In the genomic region with DNA sequence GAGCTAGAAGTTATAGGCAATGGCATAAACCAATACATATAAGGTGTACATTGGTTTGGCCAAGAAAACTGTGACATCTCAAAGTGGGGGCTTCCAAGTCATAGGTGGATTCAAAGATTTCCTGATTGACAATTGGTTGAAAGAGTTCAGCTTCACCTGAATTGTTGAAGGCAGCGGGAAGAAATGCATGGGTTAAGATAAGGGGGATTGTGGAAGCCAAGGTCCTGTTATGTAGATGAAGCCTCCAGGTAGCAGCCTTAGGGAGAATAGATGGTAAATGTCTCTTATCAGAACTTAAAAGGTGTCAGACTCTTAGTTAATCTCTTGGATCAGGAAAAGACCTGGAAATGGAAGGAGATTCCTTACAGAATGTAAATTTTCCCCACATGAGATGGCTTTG, we compare ENCODE assay signal across 2 cellular contexts.
TF ChIP-seq lines count a peak whose summit lies in the region.

No MANE protein-coding gene starts in this region.

TF ChIP-seq in GM23338, 12 proteins besides CTCF, POLR2A, EP300 and RAD21 (continued from another document):
- TF ChIP-seq REST (IDR thresholded peaks at IDR 0.05; ENCODE audit: unreplicated experiment) (no peak), POLR2AphosphoS5 (IDR thresholded peaks at IDR 0.05; ENCODE audit: low read depth) (no peak), NANOG (IDR thresholded peaks at IDR 0.05; ENCODE audit: borderline replicate concordance) (no peak), EZH2phosphoT487 (IDR thresholded peaks at IDR 0.05; ENCODE audit: unreplicated experiment) (no peak), ZNF462 (CRISPR knock-in tag; IDR thresholded peaks at IDR 0.05) (no peak), ZNF331 (CRISPR knock-in tag; IDR thresholded peaks at IDR 0.05; ENCODE audit: low read depth) (no peak)

TF ChIP-seq in WTC11, 78 proteins besides CTCF, POLR2A, EP300 and RAD21 (continued from another document):
- TF ChIP-seq NR3C1 (CRISPR knock-in tag; conservative IDR thresholded peaks at IDR 0.05; ENCODE audit: low read depth): no peak
- TF ChIP-seq, protein P1, sequence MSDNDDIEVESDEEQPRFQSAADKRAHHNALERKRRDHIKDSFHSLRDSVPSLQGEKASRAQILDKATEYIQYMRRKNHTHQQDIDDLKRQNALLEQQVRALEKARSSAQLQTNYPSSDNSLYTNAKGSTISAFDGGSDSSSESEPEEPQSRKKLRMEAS (CRISPR knock-in tag; IDR thresholded peaks at IDR 0.05): no peak
- no peak for TF ChIP-seq ZNF317 (CRISPR knock-in tag; IDR thresholded peaks at IDR 0.05; ENCODE audit: borderline replicate concordance, low read depth)
- TF ChIP-seq STAT6 (CRISPR knock-in tag; conservative IDR thresholded peaks at IDR 0.05; ENCODE audit: low read depth): no peak
